In the genomic region with DNA sequence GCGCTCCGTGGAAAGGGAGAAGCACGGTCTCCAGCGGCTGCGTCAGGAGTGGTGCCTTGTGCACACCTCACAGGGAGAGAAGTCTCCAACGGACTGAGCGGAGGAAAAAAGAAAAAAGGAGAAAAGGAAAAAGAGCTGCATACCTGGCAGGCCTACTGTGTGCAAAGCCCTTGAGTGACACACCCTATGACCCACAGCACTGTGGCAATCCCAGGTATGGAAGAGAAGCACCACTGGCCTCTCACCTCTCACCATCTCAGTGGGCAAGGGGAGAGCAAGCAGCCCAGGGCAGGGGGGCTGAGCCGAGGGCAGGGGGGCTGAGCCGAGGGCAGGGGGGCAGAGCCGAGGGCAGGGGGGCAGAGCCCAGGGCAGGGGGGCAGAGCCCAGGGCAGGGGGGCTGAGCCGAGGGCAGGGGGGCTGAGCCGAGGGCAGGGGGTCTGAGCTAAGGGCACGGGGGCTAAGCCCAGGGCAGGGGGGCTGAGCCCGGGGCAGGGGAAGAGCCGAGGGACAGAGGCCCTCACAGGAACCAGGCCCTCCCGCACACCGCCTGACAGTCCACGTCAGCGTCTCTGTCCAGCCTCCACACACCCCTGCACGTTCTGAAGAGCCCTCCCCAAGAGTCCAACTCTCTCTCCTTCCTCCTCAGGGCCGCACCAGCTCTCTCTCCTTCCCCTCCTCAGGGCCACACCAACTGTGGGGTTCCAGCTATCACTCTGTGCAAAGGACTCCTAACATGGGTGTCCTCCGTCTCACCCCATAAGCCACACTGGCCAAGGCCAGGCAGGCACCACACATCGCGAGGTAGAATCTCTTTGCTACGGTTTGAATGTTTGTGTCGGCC, we compare ENCODE assay signal across 9 cellular contexts.
DNase-seq lines count a peak whose midpoint lies in the region; ATAC-seq and TF ChIP-seq lines count a peak whose summit lies in the region.
"Had no signal": no experiment of that assay in that cellular context is flagged by ENCODE, and none has a peak within 500 bp of the region (broad histone marks: within the 10 kb centered on the region; RNA-seq: fewer than 3 reads in every experiment).

No MANE protein-coding gene starts in this region.

- H3K27me3 Mint-ChIP-seq in T-helper 1 cell treated with Interleukin-12 subunit alpha and Interleukin-12 subunit beta and Interleukin-4 antibody, amounts not matched to agents 30 μg/mL and 1 μg/mL, for 36 hours (ENCODE audit: low read depth): no peaks in the 10 kb centered on the region
- no peaks in the 10 kb centered on the region for H3K27me3 Mint-ChIP-seq in activated CD4-positive, alpha-beta memory T cell treated with anti-CD3 and anti-CD28 coated beads for 36 hours
- peaks cover 35% of the 10 kb centered on the region for H3K27me3 Mint-ChIP-seq in glutamatergic neuron (ENCODE audit: unreplicated experiment)

- H3K4me3 Mint-ChIP-seq in T-helper 1 cell treated with Interleukin-12 subunit alpha and Interleukin-12 subunit beta and Interleukin-4 antibody, amounts not matched to agents 30 μg/mL and 1 μg/mL, for 36 hours: no peak overlapping the region
- H3K4me3 Mint-ChIP-seq in activated CD4-positive, alpha-beta memory T cell treated with anti-CD3 and anti-CD28 coated beads for 36 hours: peak overlapping the region; percentile 63
- H3K4me3 Mint-ChIP-seq in glutamatergic neuron (ENCODE audit: unreplicated experiment): peak overlapping the region; percentile 48

- no peak overlapping the region for H3K9ac ChIP-seq in rectal smooth muscle tissue (ENCODE audit: low read length)
- H3K9ac ChIP-seq: KMS-11 had no signal

- intact Hi-C loops in activated CD4-positive, alpha-beta memory T cell treated with anti-CD3 and anti-CD28 coated beads for 36 hours (cut with micrococcal nuclease): loop anchor here (5.0 kb wide), 1 partner anchor 239 kb away; the partner anchor contains the start of gene RPL13

- H3K9me3 Mint-ChIP-seq in T-helper 1 cell treated with Interleukin-12 subunit alpha and Interleukin-12 subunit beta and Interleukin-4 antibody, amounts not matched to agents 30 μg/mL and 1 μg/mL, for 36 hours: no peaks in the 10 kb centered on the region
- H3K9me3 Mint-ChIP-seq in activated CD4-positive, alpha-beta memory T cell treated with anti-CD3 and anti-CD28 coated beads for 36 hours: no peaks in the 10 kb centered on the region
- peaks cover 64% of the 10 kb centered on the region for H3K9me3 Mint-ChIP-seq in glutamatergic neuron (ENCODE audit: unreplicated experiment)

- no peak for TF ChIP-seq CTCF in glutamatergic neuron (IDR thresholded peaks at IDR 0.05; ENCODE audit: partially characterized antibody, unreplicated experiment)
- TF ChIP-seq CTCF in omental fat pad (IDR thresholded peaks at IDR 0.05): no peak

- ATAC-seq in omental fat pad (ENCODE audit: low FRiP score): no peak

- H3K4me3 ChIP-seq in rectal smooth muscle tissue (ENCODE audit: low read length): peak overlapping the region; percentile 6

- H3K27ac Mint-ChIP-seq in T-helper 1 cell treated with Interleukin-12 subunit alpha and Interleukin-12 subunit beta and Interleukin-4 antibody, amounts not matched to agents 30 μg/mL and 1 μg/mL, for 36 hours: peak overlapping the region; percentile 57
- H3K27ac Mint-ChIP-seq in activated CD4-positive, alpha-beta memory T cell treated with anti-CD3 and anti-CD28 coated beads for 36 hours: peak overlapping the region; percentile 84
- peak overlapping the region; percentile 97 for H3K27ac Mint-ChIP-seq in glutamatergic neuron (ENCODE audit: unreplicated experiment)

- no peak overlapping the region for H3K27ac ChIP-seq in rectal smooth muscle tissue (ENCODE audit: low read depth, low read length)
- H3K27ac ChIP-seq: KMS-11 had no signal

- no peaks in the 10 kb centered on the region for H3K36me3 ChIP-seq in rectal smooth muscle tissue (ENCODE audit: control insufficient read depth, insufficient read depth, low read length)

- H3K4me1 Mint-ChIP-seq in T-helper 1 cell treated with Interleukin-12 subunit alpha and Interleukin-12 subunit beta and Interleukin-4 antibody, amounts not matched to agents 30 μg/mL and 1 μg/mL, for 36 hours (ENCODE audit: low read depth): peaks cover 75% of the 10 kb centered on the region
- H3K4me1 Mint-ChIP-seq in activated CD4-positive, alpha-beta memory T cell treated with anti-CD3 and anti-CD28 coated beads for 36 hours (ENCODE audit: low read depth): peaks cover 94% of the 10 kb centered on the region
- peaks cover 82% of the 10 kb centered on the region for H3K4me1 Mint-ChIP-seq in glutamatergic neuron (ENCODE audit: low read depth, unreplicated experiment)

- H3K27me3 ChIP-seq in rectal smooth muscle tissue (ENCODE audit: control insufficient read depth, insufficient read depth, low read length): no peaks in the 10 kb centered on the region

- CTCF ChIA-PET in activated CD4-positive, alpha-beta memory T cell treated with anti-CD3 and anti-CD28 coated beads for 36 hours (lab: Charles Lee): no interaction called here

- peaks cover 29% of the 10 kb centered on the region for H3K36me3 Mint-ChIP-seq in T-helper 1 cell treated with Interleukin-12 subunit alpha and Interleukin-12 subunit beta and Interleukin-4 antibody, amounts not matched to agents 30 μg/mL and 1 μg/mL, for 36 hours (ENCODE audit: low read depth)
- H3K36me3 Mint-ChIP-seq in activated CD4-positive, alpha-beta memory T cell treated with anti-CD3 and anti-CD28 coated beads for 36 hours: peaks cover 16% of the 10 kb centered on the region
- peaks cover 6% of the 10 kb centered on the region for H3K36me3 Mint-ChIP-seq in glutamatergic neuron (ENCODE audit: unreplicated experiment)

- POLR2A ChIA-PET in activated CD4-positive, alpha-beta memory T cell treated with anti-CD3 and anti-CD28 coated beads for 36 hours (lab: Charles Lee): interaction anchor here (0.6 to 2.7 kb wide), 5 partner anchors 8 to 184 kb away, joined by 4 to 16 read pairs (median 6); partner anchors contain the start of gene SPG7

- peaks cover 26% of the 10 kb centered on the region for H3K4me1 ChIP-seq in rectal smooth muscle tissue (ENCODE audit: control insufficient read depth, insufficient read depth, low read length)

- DNase-seq in T-helper 1 cell (no peak), glutamatergic neuron (peak; percentile 15), occipital lobe (lab: John Stamatoyannopoulos, UW) (no peak), MV-4-11 (lab: John Stamatoyannopoulos, UW) (no peak), omental fat pad (ENCODE audit: low spot score) (no peak)
- no peak for DNase-seq in activated CD4-positive, alpha-beta memory T cell treated with anti-CD3 and anti-CD28 coated beads for 36 hours
